10 cellular contexts compared by ENCODE assay signal in genomic region chrX:72576161-72576896, GRCh38. TPM values are rescaled to one million over a fixed set of nuclear protein-coding genes. Genes with fewer than 3 reads are reported as not detected.
DNase-seq lines count a peak whose midpoint lies in the region; ATAC-seq and TF ChIP-seq lines count a peak whose summit lies in the region.
"Had no signal": no experiment of that assay in that cellular context is flagged by ENCODE, and none has a peak within 500 bp of the region (broad histone marks: within the 10 kb centered on the region; RNA-seq: fewer than 3 reads in every experiment).

No MANE protein-coding gene starts in this region.

- no peaks in the 10 kb centered on the region for H3K27me3 ChIP-seq in trophoblast cell (ENCODE audit: insufficient read depth, low read length)

- WGBS in trophoblast cell (ENCODE audit: extremely low coverage, insufficient coverage, insufficient read length): no CpG with 5 or more reads among the region's 7 CpGs

- no peak overlapping the region for H2BK5ac ChIP-seq in trophoblast cell (ENCODE audit: low read depth, low read length, poor library complexity)

- no peak overlapping the region for H3K4me3 Mint-ChIP-seq in activated T-helper 17 cell treated with anti-CD3 and anti-CD28 coated beads, Interleukin-2, amount 50 U/mL, for 72 hours

- no peak overlapping the region for H2AFZ ChIP-seq in trophoblast cell (ENCODE audit: insufficient read depth, low read length, poor library complexity)

- no peaks in the 10 kb centered on the region for H3K27me3 Mint-ChIP-seq in activated T-helper 17 cell treated with anti-CD3 and anti-CD28 coated beads, Interleukin-2, amount 50 U/mL, for 72 hours

- no peaks in the 10 kb centered on the region for H3K9me3 Mint-ChIP-seq in activated T-helper 17 cell treated with anti-CD3 and anti-CD28 coated beads, Interleukin-2, amount 50 U/mL, for 72 hours
- H3K9me3 Mint-ChIP-seq: activated T-helper 2 cell treated with anti-CD3 and anti-CD28 coated beads, Interferon-gamma antibody, Interleukin-2, Interleukin-4, amounts not matched to agents 10 μg/mL and 5 μg/mL and 100 μg/mL, durations not matched to agents 14 hours and 24 hours and 36 hours had no signal

- no peaks in the 10 kb centered on the region for H3K4me1 ChIP-seq in trophoblast cell (ENCODE audit: control insufficient read depth in 1 of 2, insufficient read depth in 2 of 2, low read length in 2 of 2)

- no peak overlapping the region for H3K27ac Mint-ChIP-seq in activated T-helper 17 cell treated with anti-CD3 and anti-CD28 coated beads, Interleukin-2, amount 50 U/mL, for 72 hours
- H3K27ac Mint-ChIP-seq: activated T-helper 2 cell treated with anti-CD3 and anti-CD28 coated beads, Interferon-gamma antibody, Interleukin-2, Interleukin-4, amounts not matched to agents 10 μg/mL and 5 μg/mL and 100 μg/mL, durations not matched to agents 14 hours and 24 hours and 36 hours had no signal

- no peak overlapping the region for H2BK12ac ChIP-seq in trophoblast cell (ENCODE audit: low read length)

- no peaks in the 10 kb centered on the region for H3K9me3 ChIP-seq in trophoblast cell (ENCODE audit: insufficient read depth, low read depth, low read length)

- peaks cover 5% of the 10 kb centered on the region for H3K79me1 ChIP-seq in trophoblast cell (ENCODE audit: low read length)

- no peak overlapping the region for H3K27ac ChIP-seq in trophoblast cell (ENCODE audit: low read depth, low read length)
- H3K27ac ChIP-seq: KMS-11 had no signal

- H3K36me3 Mint-ChIP-seq in activated T-helper 17 cell treated with anti-CD3 and anti-CD28 coated beads, Interleukin-2, amount 50 U/mL, for 72 hours (ENCODE audit: low read depth): peaks cover 4% of the 10 kb centered on the region

- no peak overlapping the region for H3K4me3 ChIP-seq in cardiac fibroblast (replicated peaks in 1 of 2; ENCODE audit: low read depth in 2 of 2, low read length in 2 of 2)
- H3K4me3 ChIP-seq in trophoblast cell (ENCODE audit: low read depth, low read length): no peak overlapping the region

- no peak overlapping the region for H3K14ac ChIP-seq in trophoblast cell (ENCODE audit: low read length)

- no peaks in the 10 kb centered on the region for H3K36me3 ChIP-seq in trophoblast cell (ENCODE audit: control insufficient read depth in 1 of 2, insufficient read depth in 2 of 2, low read length in 2 of 2)

- no peak overlapping the region for H4K91ac ChIP-seq in trophoblast cell (ENCODE audit: low read depth, low read length)

- H4K8ac ChIP-seq in trophoblast cell (ENCODE audit: low read depth, low read length): no peak overlapping the region

- H3K18ac ChIP-seq in trophoblast cell (ENCODE audit: low read length): no peak overlapping the region

- no peak overlapping the region for H2BK120ac ChIP-seq in trophoblast cell (ENCODE audit: insufficient read depth, low read length, poor library complexity)

- no peak for ATAC-seq in activated T-helper 17 cell treated with anti-CD3 and anti-CD28 coated beads, Interleukin-2, amount 50 U/mL, for 72 hours (replicated peaks)

- H4K12ac ChIP-seq in trophoblast cell (ENCODE audit: low read depth, low read length): no peak overlapping the region

- no peak for TF ChIP-seq CTCF in cardiac fibroblast (IDR thresholded peaks at IDR 0.05; ENCODE audit: low read depth, low read length)

- H2AK5ac ChIP-seq in trophoblast cell (ENCODE audit: low read length): no peak overlapping the region

- H3K4me1 Mint-ChIP-seq in activated T-helper 17 cell treated with anti-CD3 and anti-CD28 coated beads, Interleukin-2, amount 50 U/mL, for 72 hours: no peaks in the 10 kb centered on the region

- DNase-seq in H4 (ENCODE audit: low spot score): peak; percentile 15
- DNase-seq in NOMO-1 treated with dmso at 0.1 percent for 144 hours (lab: John Stamatoyannopoulos, UW; ENCODE audit: unreplicated experiment): peak; percentile 26
- peak; percentile 84 to 86 for DNase-seq in cardiac fibroblast (ENCODE audit: low read depth in 2 of 2)
- peak; percentile 41 to 72 for DNase-seq in trophoblast cell
- no peak for DNase-seq in activated naive CD4-positive, alpha-beta T cell (lab: John Stamatoyannopoulos, UW)
- no peak for DNase-seq in NCI-H524 (lab: John Stamatoyannopoulos, UW)
- DNase-seq in activated CD4-positive, CD25-positive, alpha-beta regulatory T cell treated with anti-CD3 and anti-CD28 coated beads, Interleukin-2, amount 50 U/mL, for 72 hours: no peak

- no peak overlapping the region for H3K9ac ChIP-seq in trophoblast cell (ENCODE audit: low read length)
- H3K9ac ChIP-seq: KMS-11 had no signal

- H3K79me2 ChIP-seq in trophoblast cell (ENCODE audit: control insufficient read depth, insufficient read depth, low read length, poor library complexity): no peaks in the 10 kb centered on the region

- no peak overlapping the region for H3K4me2 ChIP-seq in trophoblast cell (ENCODE audit: low read length)
- H3K4me2 ChIP-seq: KMS-11 had no signal

- H3K4ac ChIP-seq in trophoblast cell (ENCODE audit: low read depth, low read length): no peak overlapping the region

- no peak overlapping the region for H3K23ac ChIP-seq in trophoblast cell (ENCODE audit: low read length)

RNA-seq across cellular contexts. Expression of gene HDAC8, which starts 3.7 kb away (rescaled TPM):
- 42.8 and 59.8 TPM in 2 replicates for total RNA-seq in H4 (2014; rRNA removed; shearing (Covaris generic))
- 10.7 and 12.4 TPM in 2 replicates for polyA plus RNA-seq in trophoblast cell (2013)
- total RNA-seq in activated T-helper 17 cell treated with anti-CD3 and anti-CD28 coated beads, Interleukin-2, amount 50 U/mL, for 72 hours: 10 to 100 TPM; 18.4 to 24.7 TPM

Comparison
In these comparisons a context has a peak if more than half of its experiments do, and no peak if none do; other contexts are left out.
1. DNase-seq: peak in H4 (single experiment), NOMO-1 treated with dmso at 0.1 percent for 144 hours (single experiment), cardiac fibroblast (2 of 2) and trophoblast cell (2 of 2); none in activated naive CD4-positive, alpha-beta T cell (0 of 4), NCI-H524 (0 of 2) and activated CD4-positive, CD25-positive, alpha-beta regulatory T cell treated with anti-CD3 and anti-CD28 coated beads, Interleukin-2, amount 50 U/mL, for 72 hours (single experiment).